In genomic region chr19:1817553-1818179, GRCh38 we compare ENCODE assay signal across 17 cellular contexts.
"Had no signal": no experiment of that assay in that cellular context is flagged by ENCODE, and none has a peak within 500 bp of the region (broad histone marks: within the 10 kb centered on the region; RNA-seq: fewer than 3 reads in every experiment).

No MANE protein-coding gene starts in this region.

- H3K27me3 ChIP-seq: colonic mucosa, foreskin keratinocyte, neutrophil, sigmoid colon had no signal

- DNase-seq: colonic mucosa; dermis blood vessel endothelial cell; endodermal cell; erythroblast; foreskin keratinocyte; islet precursor cell; mesendoderm; naive B cell; psoas muscle; retina; sigmoid colon; stimulated activated CD4-positive, alpha-beta T cell treated with anti-CD3 and anti-CD28 coated beads, Interleukin-12 subunit alpha, Interleukin-12 subunit beta, amount 100 ng/mL, for 4 hours; stimulated activated naive CD4-positive, alpha-beta T cell treated with Interleukin-2 at 50 U/mL for 16 hours; trophoblast cell had no signal

- H3K4me3 Mint-ChIP-seq: endodermal cell, naive B cell, nephron had no signal

- H3K27ac Mint-ChIP-seq: endodermal cell, naive B cell, nephron had no signal

- H3K27me3 Mint-ChIP-seq: naive B cell had no signal

- H3K27ac ChIP-seq: colonic mucosa, foreskin keratinocyte, neutrophil, psoas muscle, sigmoid colon, skin epidermis had no signal

- H3K9me3 Mint-ChIP-seq: endodermal cell, naive B cell, nephron had no signal

- H3K4me1 ChIP-seq: foreskin keratinocyte, psoas muscle had no signal

- H3K9me3 ChIP-seq: colonic mucosa, neutrophil, psoas muscle, sigmoid colon had no signal

- H3K4me3 ChIP-seq: colonic mucosa, psoas muscle, sigmoid colon, skin epidermis had no signal

- ATAC-seq: foreskin keratinocyte, psoas muscle had no signal
